Comparison of ENCODE assay signal across 1 cellular context in the genomic region with DNA sequence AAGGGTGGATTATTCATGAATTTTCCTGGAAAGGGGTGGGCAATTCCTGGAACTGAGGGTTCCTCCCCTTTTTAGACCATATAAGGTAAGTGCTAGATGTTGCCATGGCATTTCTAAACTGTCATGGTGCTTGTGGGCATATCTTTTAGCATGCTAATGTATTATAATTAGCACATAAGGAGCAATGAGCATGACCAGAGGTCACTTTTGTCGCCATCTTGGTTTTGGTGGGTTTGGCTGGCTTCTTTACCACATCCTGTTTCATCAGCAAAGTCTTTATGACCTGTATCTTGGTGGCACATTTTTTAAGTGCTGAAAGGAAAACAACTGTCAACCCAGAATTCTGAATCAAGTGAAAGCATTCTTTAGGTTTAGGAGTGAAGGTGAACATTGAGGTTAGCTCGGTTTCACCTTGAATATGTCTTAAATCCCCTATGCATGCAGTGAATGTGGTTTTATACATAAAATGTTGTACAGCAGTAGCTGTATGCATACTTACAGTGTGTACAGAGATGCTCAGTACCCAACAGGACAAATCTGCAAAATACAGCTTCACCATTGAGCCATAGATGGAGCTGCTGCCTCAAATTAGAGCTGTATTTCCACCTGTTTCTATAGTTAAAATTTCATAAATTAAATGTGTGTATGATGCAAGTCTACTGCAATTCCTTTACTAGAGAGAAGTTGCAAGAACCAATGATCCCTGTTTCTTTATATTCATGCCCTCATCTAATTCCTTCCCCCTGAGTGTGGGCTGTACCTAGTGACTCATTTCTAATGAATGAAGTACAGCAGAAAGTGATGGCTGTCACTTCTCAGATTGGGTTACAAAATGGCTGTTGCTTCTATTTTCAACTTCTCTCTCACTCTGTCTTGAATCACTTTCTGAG.
TF ChIP-seq lines count a peak whose summit lies in the region.

No MANE protein-coding gene starts in this region.

TF ChIP-seq in liver, 16 proteins besides CTCF, POLR2A, EP300 and RAD21 (continued from another document):
- no peak for TF ChIP-seq EGR1 (IDR thresholded peaks at IDR 0.05; ENCODE audit: low read depth in 2 of 2)
- TF ChIP-seq, protein P1, sequence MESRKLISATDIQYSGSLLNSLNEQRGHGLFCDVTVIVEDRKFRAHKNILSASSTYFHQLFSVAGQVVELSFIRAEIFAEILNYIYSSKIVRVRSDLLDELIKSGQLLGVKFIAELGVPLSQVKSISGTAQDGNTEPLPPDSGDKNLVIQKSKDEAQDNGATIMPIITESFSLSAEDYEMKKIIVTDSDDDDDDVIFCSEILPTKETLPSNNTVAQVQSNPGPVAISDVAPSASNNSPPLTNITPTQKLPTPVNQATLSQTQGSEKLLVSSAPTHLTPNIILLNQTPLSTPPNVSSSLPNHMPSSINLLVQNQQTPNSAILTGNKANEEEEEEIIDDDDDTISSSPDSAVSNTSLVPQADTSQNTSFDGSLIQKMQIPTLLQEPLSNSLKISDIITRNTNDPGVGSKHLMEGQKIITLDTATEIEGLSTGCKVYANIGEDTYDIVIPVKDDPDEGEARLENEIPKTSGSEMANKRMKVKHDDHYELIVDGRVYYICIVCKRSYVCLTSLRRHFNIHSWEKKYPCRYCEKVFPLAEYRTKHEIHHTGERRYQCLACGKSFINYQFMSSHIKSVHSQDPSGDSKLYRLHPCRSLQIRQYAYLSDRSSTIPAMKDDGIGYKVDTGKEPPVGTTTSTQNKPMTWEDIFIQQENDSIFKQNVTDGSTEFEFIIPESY (IDR thresholded peaks at IDR 0.05), result no peak
- TF ChIP-seq RXRA (IDR thresholded peaks at IDR 0.05), result no peak
- TF ChIP-seq TAF1 (conservative IDR thresholded peaks at IDR 0.05), result no peak
- no peak for TF ChIP-seq YY1 (IDR thresholded peaks at IDR 0.05)
- TF ChIP-seq, protein P2, sequence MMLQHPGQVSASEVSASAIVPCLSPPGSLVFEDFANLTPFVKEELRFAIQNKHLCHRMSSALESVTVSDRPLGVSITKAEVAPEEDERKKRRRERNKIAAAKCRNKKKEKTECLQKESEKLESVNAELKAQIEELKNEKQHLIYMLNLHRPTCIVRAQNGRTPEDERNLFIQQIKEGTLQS (IDR thresholded peaks at IDR 0.05), result no peak
- TF ChIP-seq HNF4A (conservative IDR thresholded peaks at IDR 0.05), result no peak
- no peak for TF ChIP-seq JUND (IDR thresholded peaks at IDR 0.05)
